ENCODE assay signal across 25 cellular contexts in the genomic region with DNA sequence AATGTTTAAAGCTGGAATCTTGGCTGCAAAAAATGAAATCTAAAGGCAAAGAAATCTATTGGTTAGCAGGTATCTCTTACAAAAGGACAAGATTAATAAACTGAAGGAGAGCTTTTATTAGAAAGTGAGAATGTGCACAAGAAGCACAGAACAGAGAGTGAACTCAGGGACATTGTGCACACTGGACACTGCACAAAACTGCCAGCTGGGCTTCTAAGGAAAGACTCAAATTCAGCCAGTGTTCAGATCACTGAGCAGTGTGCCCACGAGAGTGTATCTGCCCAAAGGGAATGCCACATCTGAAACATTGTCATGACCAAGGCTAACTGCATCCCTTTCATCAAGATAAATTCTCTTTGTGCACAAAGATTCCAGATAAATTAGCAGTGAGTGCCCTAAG.
"Had no signal": no experiment of that assay in that cellular context is flagged by ENCODE, and none has a peak within 500 bp of the region (broad histone marks: within the 10 kb centered on the region; RNA-seq: fewer than 3 reads in every experiment).

No MANE protein-coding gene starts in this region.

- ATAC-seq: effector memory CD8-positive, alpha-beta T cell; left colon; left ventricle myocardium superior; lower lobe of right lung; naive thymus-derived CD8-positive, alpha-beta T cell; psoas muscle; right lobe of liver; stimulated activated naive B cell treated with anti-CD40 and anti-IgM and Interleukin-4, amounts not matched to agents 10 μg/mL and 1 μg/mL and 100 μg/mL, for 72 hours had no signal

- DNase-seq: cortex of kidney; effector memory CD8-positive, alpha-beta T cell; erythroblast; esophagus squamous epithelium; foreskin melanocyte; hypothalamus; immature natural killer cell; islet precursor cell; kidney glomerular epithelial cell; left colon; left ventricle myocardium superior; lower lobe of right lung; naive thymus-derived CD8-positive, alpha-beta T cell; nephron progenitor cell; occipital lobe; ovary; posterior cingulate gyrus; psoas muscle; right lobe of liver; small intestine; stimulated activated CD4-positive, alpha-beta T cell treated with anti-CD3 and anti-CD28 coated beads, Interleukin-15, amount 100 ng/mL, for 24 hours; stimulated activated CD4-positive, alpha-beta T cell treated with anti-CD3 and anti-CD28 coated beads, Interleukin-2, amount 100 ng/mL, for 48 hours; stimulated activated naive B cell treated with anti-CD40 and anti-IgM and Interleukin-4, amounts not matched to agents 10 μg/mL and 1 μg/mL and 100 μg/mL, for 72 hours; thyroid gland; trophoblast cell had no signal
